Comparison of ENCODE assay signal across 8 cellular contexts in genomic region chr16:24010440-24011089, GRCh38.
DNase-seq lines count a peak whose midpoint lies in the region; ATAC-seq and TF ChIP-seq lines count a peak whose summit lies in the region.

No MANE protein-coding gene starts in this region.

- H2AK5ac ChIP-seq in mesenchymal stem cell (ENCODE audit: low read length, severe bottlenecking) = no peak overlapping the region

- no peak overlapping the region for H3K14ac ChIP-seq in mesenchymal stem cell (ENCODE audit: low read length in 2 of 2)

- H3K4me3 Mint-ChIP-seq in activated CD4-positive, alpha-beta memory T cell treated with anti-CD3 and anti-CD28 coated beads for 36 hours = no peak overlapping the region

- intact Hi-C loops in activated CD4-positive, alpha-beta memory T cell treated with anti-CD3 and anti-CD28 coated beads for 36 hours (cut with micrococcal nuclease) = loop anchor here (1.0 kb wide), 1 partner anchor 207 kb away; no protein-coding TSS in a partner anchor

- H2BK12ac ChIP-seq in mesenchymal stem cell (ENCODE audit: low read length in 2 of 2) = no peak overlapping the region

- H3K27me3 Mint-ChIP-seq in activated CD4-positive, alpha-beta memory T cell treated with anti-CD3 and anti-CD28 coated beads for 36 hours = no peaks in the 10 kb centered on the region

- H3K23ac ChIP-seq in mesenchymal stem cell (ENCODE audit: low read length in 2 of 2) = no peak overlapping the region

- no peak overlapping the region for H3K4ac ChIP-seq in mesenchymal stem cell (ENCODE audit: low read depth in 1 of 2, low read length in 2 of 2)

- H3K4me2 ChIP-seq in mesenchymal stem cell (ENCODE audit: low read length, poor library complexity, severe bottlenecking) = no peak overlapping the region

- H3K4me1 ChIP-seq in mesenchymal stem cell (ENCODE audit: control insufficient read depth, insufficient read depth, low read depth, low read length) = no peaks in the 10 kb centered on the region

- H3K36me3 Mint-ChIP-seq in activated CD4-positive, alpha-beta memory T cell treated with anti-CD3 and anti-CD28 coated beads for 36 hours = peaks cover 4% of the 10 kb centered on the region

- no peak overlapping the region for H2BK5ac ChIP-seq in mesenchymal stem cell (ENCODE audit: low read depth, low read length, poor library complexity, severe bottlenecking)

- H3K9ac ChIP-seq in mesenchymal stem cell (ENCODE audit: low read length) = no peak overlapping the region

- H3K27me3 ChIP-seq in mesenchymal stem cell (ENCODE audit: control insufficient read depth in 1 of 2, insufficient read depth in 1 of 2, low read length in 2 of 2) = peaks cover 0 to 32% of the 10 kb centered on the region in 2 experiments

- no peak overlapping the region for H2BK120ac ChIP-seq in mesenchymal stem cell (ENCODE audit: low read depth, low read length)

- H3K79me1 ChIP-seq in mesenchymal stem cell (replicated peaks; ENCODE audit: low read length, poor library complexity, severe bottlenecking) = no peaks in the 10 kb centered on the region

- no peak for ATAC-seq in HG03175 (IDR thresholded peaks at IDR 0.05; ENCODE audit: unreplicated experiment)

- H2BK15ac ChIP-seq in mesenchymal stem cell (ENCODE audit: low read depth, poor library complexity, severe bottlenecking) = no peak overlapping the region

- WGBS in mesenchymal stem cell = 45% methylated on average over 6 of the region's 8 CpGs

- no peaks in the 10 kb centered on the region for H3K9me3 Mint-ChIP-seq in activated CD4-positive, alpha-beta memory T cell treated with anti-CD3 and anti-CD28 coated beads for 36 hours

- no peaks in the 10 kb centered on the region for H3K36me3 ChIP-seq in mesenchymal stem cell (ENCODE audit: control insufficient read depth in 1 of 2, insufficient read depth in 2 of 2, low read depth in 1 of 2, low read length in 2 of 2)

- H3K9me3 ChIP-seq in mesenchymal stem cell (ENCODE audit: control insufficient read depth, low read length) = no peaks in the 10 kb centered on the region

- CTCF ChIA-PET in HEK293T (lab: Yijun Ruan, JAX) = interaction anchor here (0.6 to 1.4 kb wide), 18 partner anchors 9 to 506 kb away, joined by 3 to 13 read pairs (median 4); no protein-coding TSS in a partner anchor
- CTCF ChIA-PET in activated CD4-positive, alpha-beta memory T cell treated with anti-CD3 and anti-CD28 coated beads for 36 hours (lab: Charles Lee) = interaction anchor here (0.6 to 21.9 kb wide), 64 partner anchors 9 to 700 kb away, joined by 3 to 387 read pairs (median 5); partner anchors contain the start of genes PLK1 and PRKCB

- H4K8ac ChIP-seq in mesenchymal stem cell (ENCODE audit: low read length) = no peak overlapping the region

- H3K27ac ChIP-seq in C4-2B = no peak overlapping the region
- no peak overlapping the region for H3K27ac ChIP-seq in mesenchymal stem cell (ENCODE audit: low read length, poor library complexity, severe bottlenecking)

- no peak overlapping the region for H2AFZ ChIP-seq in mesenchymal stem cell (ENCODE audit: low read depth, low read length)

- POLR2A ChIA-PET in HEK293T (lab: Yijun Ruan, JAX) = no interaction called here
- POLR2A ChIA-PET in activated CD4-positive, alpha-beta memory T cell treated with anti-CD3 and anti-CD28 coated beads for 36 hours (lab: Charles Lee) = interaction anchor here (1.3 kb wide), 1 partner anchor 9 kb away, joined by 3 read pairs; no protein-coding TSS in a partner anchor

- no peak overlapping the region for H4K91ac ChIP-seq in mesenchymal stem cell (ENCODE audit: low read length)

- TF ChIP-seq CTCF in C4-2B (conservative IDR thresholded peaks at IDR 0.05) = peak; percentile 87

- no peak overlapping the region for H3K27ac Mint-ChIP-seq in activated CD4-positive, alpha-beta memory T cell treated with anti-CD3 and anti-CD28 coated beads for 36 hours

- H3K4me3 ChIP-seq in mesenchymal stem cell (ENCODE audit: insufficient read depth in 1 of 2, low read depth in 1 of 2, low read length in 2 of 2) = no peak overlapping the region

- DNase-seq in HEK293T (ENCODE audit: extremely low spot score) = peak; percentile 67
- peak; percentile 23 for DNase-seq in NCI-H526 treated with DMSO at 0.1 percent for 48 hours (lab: John Stamatoyannopoulos, UW)
- DNase-seq in activated CD4-positive, alpha-beta memory T cell treated with anti-CD3 and anti-CD28 coated beads for 36 hours = peak; percentile 86
- peak; percentile 81 for DNase-seq in effector CD4-positive, alpha-beta T cell
- DNase-seq in mesenchymal stem cell = peak; percentile 3
- peak; percentile 39 to 72 for DNase-seq in stimulated activated CD8-positive, alpha-beta memory T cell treated with anti-CD3 and anti-CD28 coated beads, Interleukin-15, amount 100 ng/mL, for 4 hours (ENCODE audit: low read depth in 2 of 2)

- H3K18ac ChIP-seq in mesenchymal stem cell (ENCODE audit: low read depth in 1 of 2, low read length in 2 of 2) = no peak overlapping the region

- H3K4me1 Mint-ChIP-seq in activated CD4-positive, alpha-beta memory T cell treated with anti-CD3 and anti-CD28 coated beads for 36 hours (ENCODE audit: low read depth) = peaks cover 49% of the 10 kb centered on the region

TF ChIP-seq in HEK293T, 16 proteins besides CTCF, POLR2A, EP300 and RAD21:
- TF ChIP-seq, protein P1, sequence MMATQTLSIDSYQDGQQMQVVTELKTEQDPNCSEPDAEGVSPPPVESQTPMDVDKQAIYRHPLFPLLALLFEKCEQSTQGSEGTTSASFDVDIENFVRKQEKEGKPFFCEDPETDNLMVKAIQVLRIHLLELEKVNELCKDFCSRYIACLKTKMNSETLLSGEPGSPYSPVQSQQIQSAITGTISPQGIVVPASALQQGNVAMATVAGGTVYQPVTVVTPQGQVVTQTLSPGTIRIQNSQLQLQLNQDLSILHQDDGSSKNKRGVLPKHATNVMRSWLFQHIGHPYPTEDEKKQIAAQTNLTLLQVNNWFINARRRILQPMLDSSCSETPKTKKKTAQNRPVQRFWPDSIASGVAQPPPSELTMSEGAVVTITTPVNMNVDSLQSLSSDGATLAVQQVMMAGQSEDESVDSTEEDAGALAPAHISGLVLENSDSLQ (IDR thresholded peaks at IDR 0.05) = no peak
- TF ChIP-seq CTBP1 (IDR thresholded peaks at IDR 0.05; ENCODE audit: borderline replicate concordance) = no peak
- TF ChIP-seq ARNT (IDR thresholded peaks at IDR 0.05) = no peak
- no peak for TF ChIP-seq FOXA1 (IDR thresholded peaks at IDR 0.05)
- TF ChIP-seq FOXM1 (IDR thresholded peaks at IDR 0.05; ENCODE audit: borderline replicate concordance) = no peak
- no peak for TF ChIP-seq LEF1 (IDR thresholded peaks at IDR 0.05; ENCODE audit: borderline replicate concordance)
- no peak for TF ChIP-seq ZNF384 (IDR thresholded peaks at IDR 0.05)
- TF ChIP-seq ELF4 (IDR thresholded peaks at IDR 0.05) = no peak
- no peak for TF ChIP-seq TARDBP (IDR thresholded peaks at IDR 0.05)
- no peak for TF ChIP-seq SUZ12 (IDR thresholded peaks at IDR 0.05)
- no peak for TF ChIP-seq NFRKB (IDR thresholded peaks at IDR 0.05)
- TF ChIP-seq FOXK2 (IDR thresholded peaks at IDR 0.05) = no peak

Comparison
In these comparisons a context has a peak if more than half of its experiments do, and no peak if none do; other contexts are left out.
1. DNase-seq: peak in every context shown above with its lines; median percentile 86 in activated CD4-positive, alpha-beta memory T cell treated with anti-CD3 and anti-CD28 coated beads for 36 hours; 81 in effector CD4-positive, alpha-beta T cell; 67 in HEK293T; 56 in stimulated activated CD8-positive, alpha-beta memory T cell treated with anti-CD3 and anti-CD28 coated beads, Interleukin-15, amount 100 ng/mL, for 4 hours; 23 in NCI-H526 treated with DMSO at 0.1 percent for 48 hours; 3 in mesenchymal stem cell.